In genomic region chr19:1860133-1860775, GRCh38 we compare ENCODE assay signal across 8 cellular contexts. TPM values are rescaled to one million over a fixed set of nuclear protein-coding genes. Genes with fewer than 3 reads are reported as not detected.
A peak's percentile ranks its signal among the peaks of the same experiment; 100 is the strongest.
DNase-seq lines count a peak whose midpoint lies in the region; ATAC-seq and TF ChIP-seq lines count a peak whose summit lies in the region.

No MANE protein-coding gene starts in this region.

- H3K36me3 ChIP-seq in brain microvascular endothelial cell (replicated peaks) (no peaks in the 10 kb centered on the region), kidney epithelial cell (ENCODE audit: control insufficient read depth, insufficient read depth, low read length) (no peaks in the 10 kb centered on the region)

- peak; percentile 7 for TF ChIP-seq CTCF in brain microvascular endothelial cell (IDR thresholded peaks at IDR 0.05; ENCODE audit: low read depth, low read length, missing control alignments)
- no peak for TF ChIP-seq CTCF in kidney epithelial cell (IDR thresholded peaks at IDR 0.05; ENCODE audit: insufficient read depth, low read length, poor library complexity, severe bottlenecking)

- H3K4me3 ChIP-seq in brain microvascular endothelial cell (ENCODE audit: low read depth, low read length): peak overlapping the region; percentile 83
- H3K4me3 ChIP-seq in kidney epithelial cell (ENCODE audit: low read depth, low read length): peak overlapping the region; percentile 87

- DNase-seq in activated CD8-positive, alpha-beta memory T cell treated with anti-CD3 and anti-CD28 coated beads, Interleukin-2, amount 50 U/mL, for 4 hours: peak; percentile 58
- DNase-seq in activated CD8-positive, alpha-beta memory T cell treated with anti-CD3 and anti-CD28 coated beads, Interleukin-2, amount 50 U/mL, for 48 hours: no peak
- DNase-seq in RKO (ENCODE audit: low spot score) (peak; percentile 69), brain microvascular endothelial cell (peak; percentile 78), kidney epithelial cell (ENCODE audit: low read depth) (no peak), stromal cell of bone marrow (ENCODE audit: low read depth) (peak; percentile 64), pons (ENCODE audit: low spot score) (no peak)

- H3K27me3 ChIP-seq in brain microvascular endothelial cell (replicated peaks): no peaks in the 10 kb centered on the region
- no peaks in the 10 kb centered on the region for H3K27me3 ChIP-seq in kidney epithelial cell (ENCODE audit: control insufficient read depth, insufficient read depth, low read length)

- in situ Hi-C loops in brain microvascular endothelial cell (cut with HindIII; ENCODE audit: low pct_ligation_motif_present, low sequenced_read_pairs): no loop called here

- H3K27ac ChIP-seq in brain microvascular endothelial cell: peak overlapping the region; percentile 64

- no peak for ATAC-seq in HG03439 (IDR thresholded peaks at IDR 0.05; ENCODE audit: unreplicated experiment)

RNA-seq across cellular contexts. Expression of gene KLF16, which starts 3.1 kb away (rescaled TPM):
- 11.4 and 15.3 TPM in 2 replicates for total RNA-seq in kidney epithelial cell

RNA-seq across cellular contexts. Expression of gene REXO1, which starts 12.0 kb away (rescaled TPM):
- 18.8 and 32.1 TPM in 2 replicates for total RNA-seq in kidney epithelial cell

RNA-seq across cellular contexts. Expression of gene ABHD17A, which starts 25.0 kb away (rescaled TPM):
- total RNA-seq in kidney epithelial cell: 54.1 and 66.7 TPM in 2 replicates

RNA-seq across cellular contexts. Expression of gene ADAT3, which starts 44.9 kb away (rescaled TPM):
- total RNA-seq in kidney epithelial cell: 1.8 and 8.6 TPM in 2 replicates

RNA-seq across cellular contexts. Expression of gene SCAMP4, which starts 44.9 kb away (rescaled TPM):
- total RNA-seq in kidney epithelial cell: 167 and 178 TPM in 2 replicates

Comparison
In these comparisons a context has a peak if more than half of its experiments do, and no peak if none do; other contexts are left out.
1. DNase-seq: peak in activated CD8-positive, alpha-beta memory T cell treated with anti-CD3 and anti-CD28 coated beads, Interleukin-2, amount 50 U/mL, for 4 hours (single experiment), RKO (single experiment), brain microvascular endothelial cell (single experiment) and stromal cell of bone marrow (single experiment); none in activated CD8-positive, alpha-beta memory T cell treated with anti-CD3 and anti-CD28 coated beads, Interleukin-2, amount 50 U/mL, for 48 hours (single experiment), kidney epithelial cell (single experiment) and pons (single experiment).